Comparison of ENCODE assay signal across 15 cellular contexts in genomic region chr5:54295658-54296276, GRCh38. TPM values are rescaled to one million over a fixed set of nuclear protein-coding genes. Genes with fewer than 3 reads are reported as not detected.
A peak's percentile ranks its signal among the peaks of the same experiment; 100 is the strongest.
DNase-seq lines count a peak whose midpoint lies in the region; ATAC-seq, FAIRE-seq and TF ChIP-seq lines count a peak whose summit lies in the region.
"Had no signal": no experiment of that assay in that cellular context is flagged by ENCODE, and none has a peak within 500 bp of the region (broad histone marks: within the 10 kb centered on the region; RNA-seq: fewer than 3 reads in every experiment).

No MANE protein-coding gene starts in this region.

- TF ChIP-seq CTCF in transverse colon (IDR thresholded peaks at IDR 0.05) (no peak), foreskin keratinocyte (conservative IDR thresholded peaks at IDR 0.05) (no peak)

- peaks cover 17% of the 10 kb centered on the region for H3K4me1 ChIP-seq in endocrine pancreas (ENCODE audit: control insufficient read depth, insufficient read depth, low read length)
- peaks cover 12 to 43% (median 34%) of the 10 kb centered on the region in 4 donors for H3K4me1 ChIP-seq in transverse colon
- H3K4me1 ChIP-seq in foreskin keratinocyte: no peaks in the 10 kb centered on the region

- H3K9me3 ChIP-seq in endocrine pancreas (ENCODE audit: control insufficient read depth, low read length): no peaks in the 10 kb centered on the region
- H3K9me3 ChIP-seq in transverse colon: no peaks in the 10 kb centered on the region
- H3K9me3 ChIP-seq: tibial nerve had no signal

- no peak for TF ChIP-seq EP300 in transverse colon (IDR thresholded peaks at IDR 0.05; ENCODE audit: low read depth)

- DNase-seq in NCI-H510A treated with DMSO at 0.1 percent for 48 hours (lab: John Stamatoyannopoulos, UW) (peak; percentile 44), NCI-H510A (lab: John Stamatoyannopoulos, UW) (no peak), medulla oblongata (ENCODE audit: extremely low spot score) (peak; percentile 67), transverse colon (no peak), urothelium cell line (ENCODE audit: low spot score) (no peak), NCI-H1105 treated with DMSO at 0.1 percent for 48 hours (lab: John Stamatoyannopoulos, UW) (no peak), foreskin keratinocyte (no peak)
- DNase-seq: activated CD4-positive, alpha-beta T cell treated with anti-CD3 and anti-CD28 coated beads, Interleukin-2, amount 50 U/mL, for 4 hours; activated effector memory CD4-positive, alpha-beta T cell treated with Interleukin-2 at 50 U/mL for 16 hours; naive thymus-derived CD8-positive, alpha-beta T cell had no signal

- in situ Hi-C loops in transverse colon (cut with MboI; ENCODE audit: low pct_ligation_motif_present in 1 of 4, low pct_unique_long_range_greater_than_20kb in 1 of 4, low sequenced_read_pairs in 3 of 4): no loop called here

- no peak for ATAC-seq in foreskin keratinocyte
- ATAC-seq: naive thymus-derived CD8-positive, alpha-beta T cell had no signal

- H3K36me3 ChIP-seq in endocrine pancreas (ENCODE audit: control insufficient read depth, insufficient read depth, low read length) (no peaks in the 10 kb centered on the region), transverse colon (no peaks in the 10 kb centered on the region)
- H3K36me3 ChIP-seq: tibial nerve had no signal

- H3K27me3 ChIP-seq in endocrine pancreas (ENCODE audit: control insufficient read depth, insufficient read depth, low read length): no peaks in the 10 kb centered on the region
- no peaks in the 10 kb centered on the region for H3K27me3 ChIP-seq in transverse colon
- H3K27me3 ChIP-seq in foreskin keratinocyte: no peaks in the 10 kb centered on the region
- H3K27me3 ChIP-seq: tibial nerve had no signal

- intact Hi-C loops in transverse colon (cut with DNase I; ENCODE audit: low total_unique reads): no loop called here

- peak overlapping the region; percentile 4 for H3K9ac ChIP-seq in endocrine pancreas (ENCODE audit: control insufficient read depth, insufficient read depth, low read length)

- H3K4me3 ChIP-seq in endocrine pancreas (ENCODE audit: control insufficient read depth, insufficient read depth, low read length) (peak overlapping the region; percentile 66), transverse colon (no peak overlapping the region)
- H3K4me3 ChIP-seq: tibial nerve had no signal

- no peak for FAIRE-seq in urothelium cell line (lab: Jason Lieb, UNC)
- FAIRE-seq: endometrium, H1, small intestine had no signal

- no peak for TF ChIP-seq POLR2A in transverse colon (IDR thresholded peaks at IDR 0.05)

- peak overlapping the region; percentile 58 to 74 (median 62) for H3K27ac ChIP-seq in transverse colon
- no peak overlapping the region for H3K27ac ChIP-seq in foreskin keratinocyte

- 42 to 50% methylated on average over 5 to 8 of the region's 8 CpGs for WGBS in transverse colon (ENCODE audit: low coverage in 1 of 2), 2 donors

RNA-seq across cellular contexts. Expression of gene ARL15, which starts 14.6 kb away (rescaled TPM):
- total RNA-seq in transverse colon: 10 to 100 TPM in 3 of 4 donors, 1 to 10 TPM in 1; 9.0 to 57.1 (median 27.7) TPM
- 15.2 and 15.9 TPM in 2 replicates for total RNA-seq in foreskin keratinocyte
- 4.8 and 5.2 TPM in 2 replicates for polyA plus RNA-seq in foreskin keratinocyte

Comparison
In these comparisons a context has a peak if more than half of its experiments do, and no peak if none do; other contexts are left out.
1. DNase-seq: peak in NCI-H510A treated with DMSO at 0.1 percent for 48 hours (single experiment) and medulla oblongata (single experiment); none in NCI-H510A (single experiment), transverse colon (single experiment), urothelium cell line (single experiment), NCI-H1105 treated with DMSO at 0.1 percent for 48 hours (single experiment) and foreskin keratinocyte (0 of 2).